9 cellular contexts compared by ENCODE assay signal in the genomic region with DNA sequence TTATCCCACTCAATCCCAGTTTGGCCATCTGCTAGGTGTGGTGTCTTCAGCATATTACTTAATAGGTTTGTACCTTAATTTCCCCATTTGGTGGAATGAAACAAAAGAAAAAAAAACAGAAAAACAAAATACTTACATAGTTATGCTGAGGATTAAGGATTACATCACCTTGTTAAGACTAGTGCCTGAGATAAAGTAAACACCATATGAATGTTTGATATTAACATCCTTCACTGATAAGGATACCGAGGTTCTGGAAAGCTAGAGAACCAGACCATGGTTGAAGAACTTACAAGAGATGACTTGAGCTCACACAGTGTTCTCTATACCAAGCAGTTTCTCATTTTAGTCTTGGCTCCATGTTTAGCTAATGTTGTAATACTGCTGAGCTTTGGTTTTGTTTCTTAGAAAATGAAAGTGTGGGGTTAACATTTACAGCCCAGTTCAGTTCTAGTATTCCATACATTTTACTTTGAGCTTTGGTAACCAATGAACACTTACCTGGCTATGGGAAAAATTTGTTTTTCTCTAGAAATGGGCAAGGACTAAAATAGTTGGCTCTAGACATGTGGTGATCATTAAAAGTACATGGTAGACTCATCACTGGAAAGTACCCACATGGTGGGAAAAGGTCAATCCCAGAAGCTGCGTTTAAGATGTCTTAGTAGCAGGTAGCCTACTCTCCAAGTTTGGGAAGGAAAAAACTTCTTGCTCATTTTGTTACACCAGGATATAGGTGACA. TPM values are rescaled to one million over a fixed set of nuclear protein-coding genes. Genes with fewer than 3 reads are reported as not detected.
DNase-seq lines count a peak whose midpoint lies in the region; ATAC-seq and TF ChIP-seq lines count a peak whose summit lies in the region.
"Had no signal": no experiment of that assay in that cellular context is flagged by ENCODE, and none has a peak within 500 bp of the region (broad histone marks: within the 10 kb centered on the region; RNA-seq: fewer than 3 reads in every experiment).

No MANE protein-coding gene starts in this region.

- DNase-seq in T-cell (no peak), globus pallidus (ENCODE audit: low spot score) (no peak), NCI-H510A (lab: John Stamatoyannopoulos, UW) (no peak), HEK293T (ENCODE audit: extremely low spot score) (no peak)
- no peak for DNase-seq in activated CD4-positive, alpha-beta T cell treated with anti-CD3 and anti-CD28 coated beads, Interleukin-2, amount 10 ng/mL, durations not matched to agents 7 days and 5 days

- H3K27ac Mint-ChIP-seq in T-cell: peak overlapping the region; percentile 40 to 59
- H3K27ac Mint-ChIP-seq in activated CD4-positive, alpha-beta T cell treated with anti-CD3 and anti-CD28 coated beads, Interleukin-2, amount 10 ng/mL, durations not matched to agents 7 days and 5 days: no peak overlapping the region

- H3K27ac ChIP-seq in neutrophil: peak overlapping the region; percentile 82
- H3K27ac ChIP-seq: cardiac muscle cell had no signal

- peak overlapping the region in 1 of 2 experiments; percentile 1 for H3K4me3 ChIP-seq in neutrophil (ENCODE audit: low read depth in 1 of 2, low read length in 1 of 2)
- H3K4me3 ChIP-seq: cardiac muscle cell had no signal

- H3K4me3 Mint-ChIP-seq in T-cell: no peak overlapping the region
- no peak overlapping the region for H3K4me3 Mint-ChIP-seq in activated CD4-positive, alpha-beta T cell treated with anti-CD3 and anti-CD28 coated beads, Interleukin-2, amount 10 ng/mL, durations not matched to agents 7 days and 5 days

- H3K27me3 Mint-ChIP-seq in T-cell: peaks cover 0 to 8% of the 10 kb centered on the region in 2 donors
- H3K27me3 Mint-ChIP-seq in activated CD4-positive, alpha-beta T cell treated with anti-CD3 and anti-CD28 coated beads, Interleukin-2, amount 10 ng/mL, durations not matched to agents 7 days and 5 days: no peaks in the 10 kb centered on the region

- no peaks in the 10 kb centered on the region for H3K36me3 ChIP-seq in neutrophil
- H3K36me3 ChIP-seq: cardiac muscle cell had no signal

- no peak for TF ChIP-seq CTCF in neutrophil (IDR thresholded peaks at IDR 0.05)

- POLR2A ChIA-PET in T-cell (lab: Charles Lee) (interaction anchor here in 1 of 2 donors (0.6 kb wide), 1 partner anchor 36 kb away, joined by 8 read pairs; no protein-coding TSS in a partner anchor), HEK293T (lab: Yijun Ruan, JAX) (interaction anchor here (1.0 kb wide), 1 partner anchor 89 kb away, joined by 4 read pairs; no protein-coding TSS in a partner anchor)
- POLR2A ChIA-PET in activated CD4-positive, alpha-beta T cell treated with anti-CD3 and anti-CD28 coated beads, Interleukin-2, amount 10 ng/mL, durations not matched to agents 7 days and 5 days (lab: Charles Lee): no interaction called here

- peaks cover 17 to 21% of the 10 kb centered on the region in 2 experiments for H3K4me1 ChIP-seq in neutrophil (ENCODE audit: control insufficient read depth in 1 of 2, insufficient read depth in 1 of 2, low read depth in 1 of 2, low read length in 1 of 2)

- CTCF ChIA-PET in T-cell (lab: Charles Lee): interaction anchor here in 1 of 2 donors (0.6 kb wide), 2 partner anchors 14 to 61 kb away, joined by 3 to 9 read pairs; no protein-coding TSS in a partner anchor
- CTCF ChIA-PET in HEK293T (lab: Yijun Ruan, JAX): interaction anchor here (0.6 kb wide), 2 partner anchors 297 to 452 kb away, joined by 3 read pairs; no protein-coding TSS in a partner anchor
- CTCF ChIA-PET in activated CD4-positive, alpha-beta T cell treated with anti-CD3 and anti-CD28 coated beads, Interleukin-2, amount 10 ng/mL, durations not matched to agents 7 days and 5 days (lab: Charles Lee): interaction anchor here (0.6 to 1.4 kb wide), 2 partner anchors 11 to 457 kb away, joined by 3 to 5 read pairs; no protein-coding TSS in a partner anchor

- ATAC-seq in GM19023 (IDR thresholded peaks at IDR 0.05; ENCODE audit: unreplicated experiment) (peak; percentile 19), HG02798 (IDR thresholded peaks at IDR 0.05; ENCODE audit: poor library complexity, unreplicated experiment) (peak; percentile 25), T-cell (replicated peaks in 1 of 4) (no peak)

- no peaks in the 10 kb centered on the region for H3K27me3 ChIP-seq in neutrophil
- H3K27me3 ChIP-seq: cardiac muscle cell had no signal

- H3K36me3 Mint-ChIP-seq in T-cell: no peaks in the 10 kb centered on the region
- no peaks in the 10 kb centered on the region for H3K36me3 Mint-ChIP-seq in activated CD4-positive, alpha-beta T cell treated with anti-CD3 and anti-CD28 coated beads, Interleukin-2, amount 10 ng/mL, durations not matched to agents 7 days and 5 days (ENCODE audit: low read depth)

- H3K4me1 Mint-ChIP-seq in T-cell: peaks cover 0 to 12% (median 5%) of the 10 kb centered on the region in 3 donors
- H3K4me1 Mint-ChIP-seq in activated CD4-positive, alpha-beta T cell treated with anti-CD3 and anti-CD28 coated beads, Interleukin-2, amount 10 ng/mL, durations not matched to agents 7 days and 5 days: peaks cover 20% of the 10 kb centered on the region

- no peaks in the 10 kb centered on the region for H3K9me3 Mint-ChIP-seq in T-cell
- peaks cover 2% of the 10 kb centered on the region for H3K9me3 Mint-ChIP-seq in activated CD4-positive, alpha-beta T cell treated with anti-CD3 and anti-CD28 coated beads, Interleukin-2, amount 10 ng/mL, durations not matched to agents 7 days and 5 days

- H3K9me3 ChIP-seq in neutrophil: no peaks in the 10 kb centered on the region

TF ChIP-seq in HEK293T, 16 proteins besides CTCF, POLR2A, EP300 and RAD21:
- TF ChIP-seq PKNOX1 (IDR thresholded peaks at IDR 0.05): no peak
- no peak for TF ChIP-seq SUZ12 (IDR thresholded peaks at IDR 0.05)
- no peak for TF ChIP-seq L3MBTL2 (conservative IDR thresholded peaks at IDR 0.05)
- TF ChIP-seq ELF4 (IDR thresholded peaks at IDR 0.05): no peak
- no peak for TF ChIP-seq SP1 (IDR thresholded peaks at IDR 0.05)
TF ChIP-seq in HEK293T: peak in this region for 0.

RNA-seq across cellular contexts. Expression of gene GPD2, which starts 5.8 kb away (rescaled TPM):
- 10 to 100 TPM in 3 of 5 donors, 1 to 10 TPM in 2; 9.2 to 12.8 (median 10.5) TPM for total RNA-seq in T-cell
- 10 to 100 TPM; 17.2 to 17.3 TPM for total RNA-seq in activated CD4-positive, alpha-beta T cell treated with anti-CD3 and anti-CD28 coated beads, Interleukin-2, amount 10 ng/mL, durations not matched to agents 7 days and 5 days

Comparison
In these comparisons a context has a peak if more than half of its experiments do, and no peak if none do; other contexts are left out.
1. ATAC-seq: peak in GM19023 (single experiment) and HG02798 (single experiment); none in T-cell (0 of 4).